17 cellular contexts compared by ENCODE assay signal in genomic region chr21:38771536-38771935, GRCh38.
"Had no signal": no experiment of that assay in that cellular context is flagged by ENCODE, and none has a peak within 500 bp of the region (broad histone marks: within the 10 kb centered on the region; RNA-seq: fewer than 3 reads in every experiment).

No MANE protein-coding gene starts in this region.

- H3K9me3 Mint-ChIP-seq: nephron; stimulated activated naive B cell treated with anti-CD40 and anti-IgM and Interleukin-4, amounts not matched to agents 10 μg/mL and 1 μg/mL and 100 μg/mL, for 72 hours had no signal

- H3K27me3 ChIP-seq: tibial nerve had no signal

- H3K36me3 ChIP-seq: tibial nerve had no signal

- H3K4me3 Mint-ChIP-seq: nephron; stimulated activated naive B cell treated with anti-CD40 and anti-IgM and Interleukin-4, amounts not matched to agents 10 μg/mL and 1 μg/mL and 100 μg/mL, for 72 hours had no signal

- ATAC-seq: stimulated activated naive B cell treated with anti-CD40 and anti-IgM and Interleukin-4, amounts not matched to agents 10 μg/mL and 1 μg/mL and 100 μg/mL, for 72 hours had no signal

- H3K27ac Mint-ChIP-seq: nephron; stimulated activated naive B cell treated with anti-CD40 and anti-IgM and Interleukin-4, amounts not matched to agents 10 μg/mL and 1 μg/mL and 100 μg/mL, for 72 hours had no signal

- H3K27ac ChIP-seq: dorsolateral prefrontal cortex, tibial nerve had no signal

- H3K36me3 Mint-ChIP-seq: stimulated activated naive B cell treated with anti-CD40 and anti-IgM and Interleukin-4, amounts not matched to agents 10 μg/mL and 1 μg/mL and 100 μg/mL, for 72 hours had no signal

- H3K9me3 ChIP-seq: tibial nerve had no signal

- DNase-seq: activated CD4-positive, alpha-beta T cell treated with anti-CD3 and anti-CD28 coated beads, Interleukin-2, amount 50 U/mL, for 1 hour; activated naive CD4-positive, alpha-beta T cell treated with Interleukin-2 at 50 U/mL for 16 hours; aorta; dorsolateral prefrontal cortex; erythroblast; hippocampal formation; kidney glomerular epithelial cell; mesenchymal stem cell; nucleus accumbens; posterior cingulate gyrus; retina; stimulated activated CD4-positive, alpha-beta T cell treated with anti-CD3 and anti-CD28 coated beads, Interleukin-15, amount 100 ng/mL, for 24 hours; stimulated activated CD4-positive, alpha-beta T cell treated with anti-CD3 and anti-CD28 coated beads, Interleukin-4, amount 100 ng/mL, for 1 hour; stimulated activated naive B cell treated with anti-CD40 and anti-IgM and Interleukin-4, amounts not matched to agents 10 μg/mL and 1 μg/mL and 100 μg/mL, for 72 hours; T-helper 9 cell had no signal

- H3K4me3 ChIP-seq: dorsolateral prefrontal cortex, tibial nerve had no signal
